In genomic region chr14:105500726-105501101, GRCh38 we compare ENCODE assay signal across 29 cellular contexts. TPM values are rescaled to one million over a fixed set of nuclear protein-coding genes. Genes with fewer than 3 reads are reported as not detected.
DNase-seq lines count a peak whose midpoint lies in the region; ATAC-seq and TF ChIP-seq lines count a peak whose summit lies in the region.
"Had no signal": no experiment of that assay in that cellular context is flagged by ENCODE, and none has a peak within 500 bp of the region (broad histone marks: within the 10 kb centered on the region; RNA-seq: fewer than 3 reads in every experiment).

No MANE protein-coding gene starts in this region.

- no peaks in the 10 kb centered on the region for H3K36me3 Mint-ChIP-seq in activated naive CD4-positive, alpha-beta T cell treated with anti-CD3 and anti-CD28 coated beads, Interleukin-2, amount 50 U/mL, for 72 hours
- H3K36me3 Mint-ChIP-seq in CD4-positive, alpha-beta memory T cell = no peaks in the 10 kb centered on the region
- H3K36me3 Mint-ChIP-seq: activated naive CD8-positive, alpha-beta T cell; CD4-positive, CD25-positive, alpha-beta regulatory T cell; immature natural killer cell had no signal

- CTCF ChIA-PET in RWPE1 (lab: Yijun Ruan, JAX) = interaction anchor here (1.5 kb wide), 1 partner anchor 27 kb away, joined by 5 read pairs; no protein-coding TSS in a partner anchor
- CTCF ChIA-PET in CD4-positive, alpha-beta memory T cell (lab: Charles Lee; ENCODE audit: partially characterized antibody) = interaction anchor here (0.6 kb wide), 1 partner anchor 78 kb away, joined by 3 read pairs; no protein-coding TSS in a partner anchor

- POLR2A ChIA-PET in RWPE1 (lab: Yijun Ruan, JAX; ENCODE audit: low non-redundant PET) = no interaction called here
- POLR2A ChIA-PET in CD4-positive, alpha-beta memory T cell (lab: Charles Lee; ENCODE audit: partially characterized antibody) = interaction anchor here (0.7 kb wide), 1 partner anchor 135 kb away, joined by 3 read pairs; no protein-coding TSS in a partner anchor

- no peaks in the 10 kb centered on the region for H3K36me3 ChIP-seq in H7 (replicated peaks; ENCODE audit: control insufficient read depth, insufficient read depth, low read length)
- no peaks in the 10 kb centered on the region for H3K36me3 ChIP-seq in CD4-positive, alpha-beta memory T cell (ENCODE audit: insufficient read depth, low read length)
- H3K36me3 ChIP-seq: gastroesophageal sphincter, MG63, uterus had no signal

- intact Hi-C loops in CD4-positive, alpha-beta memory T cell (cut with micrococcal nuclease) = no loop called here
- intact Hi-C loops in Right ventricle myocardium inferior (cut with DNase I) = no loop called here

- DNase-seq in H7 = peak; percentile 62
- no peak for DNase-seq in RWPE1 (ENCODE audit: low spot score)
- peak; percentile 48 for DNase-seq in islet precursor cell
- DNase-seq in activated naive CD4-positive, alpha-beta T cell treated with anti-CD3 and anti-CD28 coated beads, Interleukin-2, amount 50 U/mL, for 72 hours (ENCODE audit: low spot score in 2 of 2) = no peak
- no peak for DNase-seq in CD4-positive, alpha-beta memory T cell
- no peak for DNase-seq in Right ventricle myocardium inferior (ENCODE audit: missing footprints)
- DNase-seq: activated T-cell treated with anti-CD3 and anti-CD28 coated beads for 4 hours; CD4-positive, CD25-positive, alpha-beta regulatory T cell; central memory CD4-positive, alpha-beta T cell; HCEC 1CT; KBM-7; left ventricle myocardium inferior; MG63; midbrain; NCI-H1417 treated with DMSO at 0.1 percent for 48 hours; NCI-H2081; NCI-H2227 treated with DMSO at 0.1 percent for 48 hours; RPMI8226; stimulated activated CD4-positive, alpha-beta T cell treated with anti-CD3 and anti-CD28 coated beads, Interleukin-4, amount 100 ng/mL, for 24 hours; uterus had no signal

- H3K9me3 ChIP-seq in CD4-positive, alpha-beta memory T cell (ENCODE audit: control insufficient read depth in 1 of 2, low read length in 2 of 2) = no peaks in the 10 kb centered on the region
- H3K9me3 ChIP-seq: gastroesophageal sphincter, left ventricle myocardium inferior, MG63, uterus had no signal

- H3K27me3 ChIP-seq in H7 (ENCODE audit: control insufficient read depth, insufficient read depth, low read length) = no peaks in the 10 kb centered on the region
- H3K27me3 ChIP-seq in CD4-positive, alpha-beta memory T cell (ENCODE audit: insufficient read depth, low read length) = no peaks in the 10 kb centered on the region
- H3K27me3 ChIP-seq: gastroesophageal sphincter, MG63, uterus had no signal

- H3K27me3 Mint-ChIP-seq in CD4-positive, alpha-beta memory T cell = no peaks in the 10 kb centered on the region
- H3K27me3 Mint-ChIP-seq: activated naive CD8-positive, alpha-beta T cell had no signal

- ATAC-seq in activated naive CD4-positive, alpha-beta T cell treated with anti-CD3 and anti-CD28 coated beads, Interleukin-2, amount 50 U/mL, for 72 hours = no peak
- no peak for ATAC-seq in Right ventricle myocardium inferior
- ATAC-seq: gastroesophageal sphincter; right cardiac atrium; stimulated activated effector memory CD8-positive, alpha-beta T cell treated with anti-CD3 and anti-CD28 coated beads, Interleukin-12 subunit alpha, Interleukin-12 subunit beta, amount 100 ng/mL, for 72 hours had no signal

- H3K27ac ChIP-seq in RWPE1 = peak overlapping the region; percentile 100
- peak overlapping the region; percentile 100 for H3K27ac ChIP-seq in temporal lobe (ENCODE audit: low read depth, low read length)
- no peak overlapping the region for H3K27ac ChIP-seq in CD4-positive, alpha-beta memory T cell (ENCODE audit: low read depth, low read length)
- H3K27ac ChIP-seq: left ventricle myocardium inferior, parathyroid adenoma, SK-N-MC, uterus had no signal

- peak overlapping the region in 1 of 2 donors; percentile 54 for H3K27ac Mint-ChIP-seq in activated naive CD4-positive, alpha-beta T cell treated with anti-CD3 and anti-CD28 coated beads, Interleukin-2, amount 50 U/mL, for 72 hours
- H3K27ac Mint-ChIP-seq in CD4-positive, alpha-beta memory T cell = peak overlapping the region in 3 of 7 donors; percentile 17 to 64 (median 57)
- H3K27ac Mint-ChIP-seq: activated naive CD8-positive, alpha-beta T cell; CD4-positive, CD25-positive, alpha-beta regulatory T cell; nephron; stimulated activated effector memory CD8-positive, alpha-beta T cell treated with anti-CD3 and anti-CD28 coated beads, Interleukin-12 subunit alpha, Interleukin-12 subunit beta, amount 100 ng/mL, for 72 hours had no signal

- no peaks in the 10 kb centered on the region for H3K4me1 ChIP-seq in CD4-positive, alpha-beta memory T cell (ENCODE audit: insufficient read depth, low read length)
- H3K4me1 ChIP-seq: parathyroid adenoma, uterus had no signal

- no peaks in the 10 kb centered on the region for H3K9me3 Mint-ChIP-seq in activated naive CD4-positive, alpha-beta T cell treated with anti-CD3 and anti-CD28 coated beads, Interleukin-2, amount 50 U/mL, for 72 hours
- peaks cover 0 to 5% (median 0%) of the 10 kb centered on the region in 8 donors for H3K9me3 Mint-ChIP-seq in CD4-positive, alpha-beta memory T cell
- H3K9me3 Mint-ChIP-seq: immature natural killer cell; nephron; stimulated activated effector memory CD8-positive, alpha-beta T cell treated with anti-CD3 and anti-CD28 coated beads, Interleukin-12 subunit alpha, Interleukin-12 subunit beta, amount 100 ng/mL, for 72 hours had no signal

- no peak overlapping the region for H3K4me3 Mint-ChIP-seq in CD4-positive, alpha-beta memory T cell
- H3K4me3 Mint-ChIP-seq: activated naive CD8-positive, alpha-beta T cell; immature natural killer cell; nephron; stimulated activated effector memory CD8-positive, alpha-beta T cell treated with anti-CD3 and anti-CD28 coated beads, Interleukin-12 subunit alpha, Interleukin-12 subunit beta, amount 100 ng/mL, for 72 hours had no signal

- H3K4me3 ChIP-seq in H7 (ENCODE audit: insufficient read depth, low read depth, low read length) = no peak overlapping the region
- H3K4me3 ChIP-seq in CD4-positive, alpha-beta memory T cell (ENCODE audit: low read length in 2 of 2) = no peak overlapping the region
- H3K4me3 ChIP-seq: gastroesophageal sphincter, left ventricle myocardium inferior, MG63, SK-N-MC, uterus had no signal

- TF ChIP-seq CTCF in RWPE1 (conservative IDR thresholded peaks at IDR 0.05; ENCODE audit: low read depth) = no peak

- H3K4me1 Mint-ChIP-seq in CD4-positive, alpha-beta memory T cell = no peaks in the 10 kb centered on the region
- H3K4me1 Mint-ChIP-seq: CD4-positive, CD25-positive, alpha-beta regulatory T cell; immature natural killer cell; nephron; stimulated activated effector memory CD8-positive, alpha-beta T cell treated with anti-CD3 and anti-CD28 coated beads, Interleukin-12 subunit alpha, Interleukin-12 subunit beta, amount 100 ng/mL, for 72 hours had no signal

RNA-seq across cellular contexts. Expression of gene TEDC1, which starts 9.7 kb away (rescaled TPM):
- 24.5 and 28.5 TPM in 2 replicates for total RNA-seq in H7 (2014; rRNA removed; shearing (Covaris generic))
- total RNA-seq in temporal lobe = 3.0 TPM
- total RNA-seq in activated naive CD4-positive, alpha-beta T cell treated with anti-CD3 and anti-CD28 coated beads, Interleukin-2, amount 50 U/mL, for 72 hours = 10 to 100 TPM; 32.6 to 34.1 TPM
- total RNA-seq in CD4-positive, alpha-beta memory T cell = 10 to 100 TPM; 25.4 to 30.2 TPM
- 10 to 100 TPM; 10.2 to 10.4 TPM for polyA plus RNA-seq in CD4-positive, alpha-beta memory T cell
- 6.4 TPM for total RNA-seq in Right ventricle myocardium inferior

RNA-seq across cellular contexts. Expression of gene CRIP1, which starts 14.0 kb away (rescaled TPM):
- 0.96 and 5.4 TPM in 2 replicates for total RNA-seq in H7 (2014; rRNA removed; shearing (Covaris generic))
- 2.0 TPM for total RNA-seq in temporal lobe
- total RNA-seq in activated naive CD4-positive, alpha-beta T cell treated with anti-CD3 and anti-CD28 coated beads, Interleukin-2, amount 50 U/mL, for 72 hours = 100 to 1,000 TPM; 200 to 214 TPM
- total RNA-seq in CD4-positive, alpha-beta memory T cell = 100 to 1,000 TPM; 276 to 290 TPM
- polyA plus RNA-seq in CD4-positive, alpha-beta memory T cell = 1,000 to 10,000 TPM; 1,440 to 2,028 TPM
- 82.0 TPM for total RNA-seq in Right ventricle myocardium inferior

RNA-seq across cellular contexts. Expression of gene TMEM121, which starts 25.7 kb away (rescaled TPM):
- total RNA-seq in H7 (2014; rRNA removed; shearing (Covaris generic)) = 0.67 and 0.80 TPM in 2 replicates
- 20.2 TPM for total RNA-seq in temporal lobe
- total RNA-seq in activated naive CD4-positive, alpha-beta T cell treated with anti-CD3 and anti-CD28 coated beads, Interleukin-2, amount 50 U/mL, for 72 hours = 10 to 100 TPM in 1 of 2 donors, 1 to 10 TPM in 1; 2.2 to 10.2 TPM
- 1 to 10 TPM; 5.4 to 6.3 TPM for total RNA-seq in CD4-positive, alpha-beta memory T cell
- 1 to 10 TPM; 6.6 to 9.5 TPM for polyA plus RNA-seq in CD4-positive, alpha-beta memory T cell
- total RNA-seq in Right ventricle myocardium inferior = 3.4 TPM

RNA-seq across cellular contexts. Expression of gene CRIP2, which starts 26.1 kb away (rescaled TPM):
- total RNA-seq in H7 (2014; rRNA removed; shearing (Covaris generic)) = 3.7 and 8.7 TPM in 2 replicates
- total RNA-seq in temporal lobe = 94.9 TPM
- under 1 TPM; 0.27 to 0.34 TPM for total RNA-seq in activated naive CD4-positive, alpha-beta T cell treated with anti-CD3 and anti-CD28 coated beads, Interleukin-2, amount 50 U/mL, for 72 hours
- 10 to 100 TPM; 12.1 to 13.0 TPM for total RNA-seq in CD4-positive, alpha-beta memory T cell
- polyA plus RNA-seq in CD4-positive, alpha-beta memory T cell = 100 to 1,000 TPM in 1 of 2 donors, 10 to 100 TPM in 1; 84.5 to 256 TPM
- 1,081 TPM for total RNA-seq in Right ventricle myocardium inferior

Comparison
In these comparisons a context has a peak if more than half of its experiments do, and no peak if none do; other contexts are left out.
1. DNase-seq: peak in H7 (single experiment) and islet precursor cell (single experiment); none in RWPE1 (single experiment), activated naive CD4-positive, alpha-beta T cell treated with anti-CD3 and anti-CD28 coated beads, Interleukin-2, amount 50 U/mL, for 72 hours (0 of 2), CD4-positive, alpha-beta memory T cell (0 of 5) and Right ventricle myocardium inferior (single experiment).
2. RNA of gene CRIP1, which starts 14.0 kb away (total RNA-seq): 276 to 290 TPM in CD4-positive, alpha-beta memory T cell, 200 to 214 TPM in activated naive CD4-positive, alpha-beta T cell treated with anti-CD3 and anti-CD28 coated beads, Interleukin-2, amount 50 U/mL, for 72 hours and 82.0 TPM in Right ventricle myocardium inferior (single experiment); 0.96 to 5.4 TPM in H7 and 2.0 TPM in temporal lobe (single experiment); every median in the first group is over 10 times any median in the second.